1 cellular context compared by ENCODE assay signal in the genomic region with DNA sequence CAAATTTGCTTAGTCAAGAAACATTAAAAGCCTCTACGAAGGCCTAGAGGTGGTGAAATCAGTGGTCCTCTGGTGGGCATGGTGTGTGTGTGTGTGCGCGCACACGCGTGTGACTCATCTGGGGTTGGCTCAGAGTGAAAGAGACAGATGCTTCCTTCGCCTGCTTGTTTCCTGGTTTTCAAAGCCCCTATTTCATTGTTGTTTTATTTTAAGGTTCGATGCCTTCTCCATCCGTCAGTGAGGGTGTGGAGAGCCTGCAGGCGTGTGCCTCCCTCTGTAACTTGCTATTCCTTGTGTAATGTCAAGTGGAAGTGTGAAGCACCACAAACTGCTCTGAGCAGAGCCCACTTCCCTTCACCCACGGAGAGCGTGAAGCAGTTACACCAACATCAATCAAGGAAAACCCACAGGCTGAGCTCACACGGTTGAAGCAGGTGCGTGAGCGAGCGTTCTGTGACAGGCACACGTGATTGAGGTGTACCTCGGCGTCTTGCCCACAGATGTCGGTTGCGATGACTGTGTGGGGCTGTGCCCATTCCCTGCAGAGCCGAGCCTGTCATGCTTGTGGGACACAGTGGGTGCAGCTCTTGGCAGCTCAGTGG.
TF ChIP-seq lines count a peak whose summit lies in the region.

No MANE protein-coding gene starts in this region.

TF ChIP-seq in WTC11, 78 proteins besides CTCF, POLR2A, EP300 and RAD21 (continued from another document):
- no peak for TF ChIP-seq ZNF219 (CRISPR knock-in tag; IDR thresholded peaks at IDR 0.05; ENCODE audit: borderline replicate concordance)
- TF ChIP-seq SP1 (CRISPR knock-in tag; conservative IDR thresholded peaks at IDR 0.05), result no peak
- TF ChIP-seq, protein P1, sequence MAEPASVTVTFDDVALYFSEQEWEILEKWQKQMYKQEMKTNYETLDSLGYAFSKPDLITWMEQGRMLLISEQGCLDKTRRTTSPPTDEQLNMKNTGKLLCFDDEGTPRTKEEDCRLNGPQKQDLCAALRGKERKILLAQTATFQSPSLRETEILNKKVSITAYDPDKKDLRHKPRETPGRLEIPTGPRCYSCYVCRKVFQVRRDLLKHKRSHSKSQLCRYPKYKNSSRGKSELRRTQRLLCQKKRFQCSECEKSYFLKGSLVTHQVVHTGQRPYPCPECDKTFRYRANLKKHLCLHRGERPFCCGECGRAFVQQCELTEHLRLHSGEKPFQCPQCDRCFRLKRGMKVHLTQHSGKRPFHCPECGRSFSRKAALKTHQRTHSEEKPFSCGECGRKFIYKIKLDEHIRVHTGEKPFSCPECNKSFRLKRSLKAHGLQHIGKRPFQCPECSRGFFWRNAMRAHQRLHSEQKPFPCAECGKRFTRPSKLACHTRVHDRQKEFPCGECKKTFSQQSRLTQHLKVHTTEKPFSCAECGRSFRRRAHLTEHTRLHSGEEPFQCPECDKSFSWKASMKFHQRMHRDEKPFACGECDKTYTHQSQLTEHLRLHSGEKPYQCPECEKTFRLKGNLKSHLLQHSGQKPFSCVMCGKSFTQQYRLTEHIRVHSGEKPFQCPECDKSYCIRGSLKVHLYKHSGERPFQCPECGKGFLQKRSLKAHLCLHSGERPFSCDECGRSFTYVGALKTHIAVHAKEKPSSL (CRISPR knock-in tag; conservative IDR thresholded peaks at IDR 0.05), result no peak
- TF ChIP-seq, protein P2, sequence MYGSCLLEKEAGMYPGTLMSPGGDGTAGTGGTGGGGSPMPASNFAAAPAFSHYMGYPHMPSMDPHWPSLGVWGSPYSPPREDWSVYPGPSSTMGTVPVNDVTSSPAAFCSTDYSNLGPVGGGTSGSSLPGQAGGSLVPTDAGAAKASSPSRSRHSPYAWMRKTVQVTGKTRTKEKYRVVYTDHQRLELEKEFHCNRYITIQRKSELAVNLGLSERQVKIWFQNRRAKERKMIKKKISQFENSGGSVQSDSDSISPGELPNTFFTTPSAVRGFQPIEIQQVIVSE (CRISPR knock-in tag; IDR thresholded peaks at IDR 0.05; ENCODE audit: borderline replicate concordance), result no peak
- TF ChIP-seq JUN (CRISPR knock-in tag; IDR thresholded peaks at IDR 0.05), result no peak
- no peak for TF ChIP-seq NFATC4 (CRISPR knock-in tag; IDR thresholded peaks at IDR 0.05)
TF ChIP-seq in WTC11: peak in this region for 0.
